In the genomic region with DNA sequence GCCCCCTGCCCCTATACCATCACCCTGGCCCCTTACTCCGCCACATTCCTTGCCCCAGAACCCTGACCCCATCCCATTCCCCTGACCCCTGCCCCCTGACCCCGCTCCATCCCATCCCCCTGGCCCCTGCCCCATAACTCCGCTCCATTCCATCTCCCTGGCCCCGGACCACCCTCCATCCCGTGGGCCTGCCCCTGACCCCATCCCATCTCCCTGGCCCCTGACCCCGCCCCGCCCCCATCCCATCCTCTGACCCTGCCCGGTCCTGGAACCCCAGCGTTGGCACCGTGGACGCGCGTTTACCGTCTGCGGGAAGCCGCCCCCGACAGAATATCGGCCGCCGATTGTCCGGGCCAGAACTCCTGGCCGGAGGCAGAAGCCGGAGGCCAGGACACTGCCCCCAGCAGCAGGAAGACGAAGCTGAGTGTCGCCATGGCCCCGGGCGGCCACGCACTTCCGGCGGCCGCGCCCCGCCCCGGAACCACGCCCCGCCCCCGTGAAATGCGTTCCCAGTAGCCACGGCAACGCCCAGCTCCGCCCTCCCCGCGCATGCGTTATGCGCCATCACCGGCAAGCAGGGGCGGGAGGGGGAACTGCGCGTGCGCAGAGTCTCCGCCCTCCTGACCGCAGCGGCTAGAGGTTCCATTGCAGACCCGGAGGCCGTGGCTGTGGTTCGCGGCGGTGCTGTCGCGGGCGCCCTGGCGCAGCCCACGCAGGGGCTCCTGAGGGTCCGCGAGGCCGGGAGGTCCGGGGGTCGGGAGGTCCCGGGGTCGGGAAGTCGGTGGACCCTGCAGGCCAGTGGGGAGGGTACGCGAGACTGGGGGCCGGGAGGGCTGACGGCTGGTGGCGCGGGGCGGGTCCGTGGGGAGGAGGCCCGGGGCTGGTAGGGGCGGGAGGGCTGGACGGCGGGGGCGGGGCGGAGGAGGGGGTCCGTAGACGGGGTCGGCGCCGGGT, we compare ENCODE assay signal across 8 cellular contexts. TPM values are rescaled to one million over a fixed set of nuclear protein-coding genes. Genes with fewer than 3 reads are reported as not detected.
DNase-seq lines count a peak whose midpoint lies in the region; ATAC-seq and TF ChIP-seq lines count a peak whose summit lies in the region.

A gene with protein sequence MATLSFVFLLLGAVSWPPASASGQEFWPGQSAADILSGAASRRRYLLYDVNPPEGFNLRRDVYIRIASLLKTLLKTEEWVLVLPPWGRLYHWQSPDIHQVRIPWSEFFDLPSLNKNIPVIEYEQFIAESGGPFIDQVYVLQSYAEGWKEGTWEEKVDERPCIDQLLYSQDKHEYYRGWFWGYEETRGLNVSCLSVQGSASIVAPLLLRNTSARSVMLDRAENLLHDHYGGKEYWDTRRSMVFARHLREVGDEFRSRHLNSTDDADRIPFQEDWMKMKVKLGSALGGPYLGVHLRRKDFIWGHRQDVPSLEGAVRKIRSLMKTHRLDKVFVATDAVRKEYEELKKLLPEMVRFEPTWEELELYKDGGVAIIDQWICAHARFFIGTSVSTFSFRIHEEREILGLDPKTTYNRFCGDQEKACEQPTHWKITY (minus strand): TSS at position 458 of the 954 bp plus-strand sequence. CDS start 24 bp downstream, at position 434.

- H3K9me3 ChIP-seq in adrenal gland (replicated peaks in 1 of 3): no peaks in the 10 kb centered on the region

- peak within 1 kb of the TSS; percentile 48 for H3K27ac Mint-ChIP-seq in type B pancreatic cell

- peaks cover 23 to 45% of the 10 kb centered on the region in 2 donors for H3K4me1 ChIP-seq in adrenal gland (replicated peaks in 1 of 2)

- DNase-seq in NCI-H1694 treated with DMSO at 0.1 percent for 48 hours (lab: John Stamatoyannopoulos, UW): peak; percentile 79
- DNase-seq in adrenal gland: peak; percentile 96 to 99 (median 98)
- peak; percentile 99 for DNase-seq in cardiac septum (ENCODE audit: low spot score)
- peak; percentile 93 to 99 (median 95) for DNase-seq in posterior cingulate gyrus
- peak; percentile 100 for DNase-seq in type B pancreatic cell (ENCODE audit: extremely low spot score, unreplicated experiment)

- peak within 1 kb of the TSS; percentile 89 for H3K4me3 Mint-ChIP-seq in type B pancreatic cell

- no peak for TF ChIP-seq CTCF in adrenal gland (IDR thresholded peaks at IDR 0.05)
- no peak for TF ChIP-seq CTCF in type B pancreatic cell (conservative IDR thresholded peaks at IDR 0.05)

- intact Hi-C loops in T-helper 1 cell treated with Interleukin-12 subunit alpha and Interleukin-12 subunit beta and Interleukin-4 antibody, amounts not matched to agents 30 ng/mL and 1 ng/mL, for 36 hours (cut with micrococcal nuclease): loop anchor here (1.0 to 5.0 kb wide), 6 partner anchors 135 to 533 kb away; a partner anchor contains a TSS
- intact Hi-C loops in adrenal gland (cut with DNase I) (no loop called here), cardiac septum (cut with DNase I) (no loop called here), posterior cingulate gyrus (cut with DNase I) (no loop called here)

- peaks cover 25% of the 10 kb centered on the region for H3K4me1 Mint-ChIP-seq in type B pancreatic cell (ENCODE audit: unreplicated experiment)

- H3K36me3 Mint-ChIP-seq in type B pancreatic cell: peaks cover 12% of the 10 kb centered on the region

- TF ChIP-seq POLR2A in GM15510 (IDR thresholded peaks at IDR 0.05; ENCODE audit: borderline replicate concordance, extremely low read depth, insufficient read length): peak; percentile 86
- TF ChIP-seq POLR2A in adrenal gland (IDR thresholded peaks at IDR 0.05): peak; percentile 90 to 95

- H3K27me3 ChIP-seq in adrenal gland: no peaks in the 10 kb centered on the region

- 0 to 2% (median 1%) methylated on average over 4 to 90 of the region's 90 CpGs for WGBS in adrenal gland, 4 donors

- peak; percentile 85 for ATAC-seq in HG02885 (IDR thresholded peaks at IDR 0.05; ENCODE audit: poor library complexity, unreplicated experiment)

- H3K27me3 Mint-ChIP-seq in type B pancreatic cell: no peaks in the 10 kb centered on the region

- H3K36me3 ChIP-seq in adrenal gland (replicated peaks in 1 of 2): peaks cover 0 to 26% of the 10 kb centered on the region in 2 donors

- H3K4me3 ChIP-seq in adrenal gland: peak within 1 kb of the TSS; percentile 76 to 96 (median 88)

- H3K9me3 Mint-ChIP-seq in type B pancreatic cell: no peaks in the 10 kb centered on the region

- H3K27ac ChIP-seq in adrenal gland: peak within 1 kb of the TSS in 4 of 5 donors; percentile 79 to 95 (median 85)

RNA-seq across cellular contexts. Expression of the gene that starts here (rescaled TPM):
- 18.0 and 20.4 TPM in 2 replicates for total RNA-seq in T-helper 1 cell treated with Interleukin-12 subunit alpha and Interleukin-12 subunit beta and Interleukin-4 antibody, amounts not matched to agents 30 ng/mL and 1 ng/mL, for 36 hours
- 10 to 100 TPM; 13.1 to 41.1 (median 32.3) TPM for total RNA-seq in adrenal gland
- 10 to 100 TPM; 33.2 to 68.9 (median 47.6) TPM for polyA plus RNA-seq in adrenal gland
- total RNA-seq in cardiac septum: 20.1 TPM
- 42.5 and 52.8 TPM in 2 replicates for total RNA-seq in type B pancreatic cell (ENCODE audit: low replicate concordance)

Comparison
In these comparisons a context has a peak if more than half of its experiments do, and no peak if none do; other contexts are left out.
1. Peak in every context shown above with its lines: DNase-seq, ATAC-seq, H3K4me3 ChIP-seq and H3K27ac ChIP-seq.